ENCODE assay signal across 8 cellular contexts in the genomic region with DNA sequence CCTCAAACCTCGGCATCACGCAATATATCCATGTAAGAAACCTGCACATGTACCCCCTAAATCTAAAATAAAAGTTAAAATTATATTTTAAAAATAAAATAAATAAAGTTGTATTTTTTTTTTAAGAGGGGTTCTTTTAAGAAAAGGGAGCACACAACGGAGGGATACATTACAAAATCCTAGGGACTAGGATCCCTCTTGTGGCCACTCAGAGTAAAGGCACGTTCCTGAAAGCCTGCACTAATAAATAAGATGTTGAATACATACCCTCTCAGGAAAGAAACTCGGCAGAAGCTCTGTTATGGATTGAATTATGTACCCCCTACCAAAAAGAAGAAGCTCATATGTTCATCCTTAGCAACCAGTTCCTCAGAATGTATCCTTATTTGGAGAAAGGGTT. TPM values are rescaled to one million over a fixed set of nuclear protein-coding genes. Genes with fewer than 3 reads are reported as not detected.
DNase-seq lines count a peak whose midpoint lies in the region; ATAC-seq, FAIRE-seq and TF ChIP-seq lines count a peak whose summit lies in the region.

No MANE protein-coding gene starts in this region.

- BruUV-seq in HepG2 (replicated peaks; lab: Mats Ljungman, UMichigan), result no TSS peak

- H3K27me3 ChIP-seq in KMS-11 (ENCODE audit: insufficient read depth, low read depth), result no peaks in the 10 kb centered on the region
- H3K27me3 ChIP-seq in adipocyte (replicated peaks; ENCODE audit: control insufficient read depth, insufficient read depth, low read length), result peaks cover 12% of the 10 kb centered on the region
- H3K27me3 ChIP-seq in HepG2 (ENCODE audit: control insufficient read depth in 1 of 2, insufficient read depth in 2 of 2, low read length in 2 of 2), result no peaks in the 10 kb centered on the region
- H3K27me3 ChIP-seq in effector memory CD4-positive, alpha-beta T cell (replicated peaks; ENCODE audit: control insufficient read depth, insufficient read depth, low read length, poor library complexity, severe bottlenecking), result no peaks in the 10 kb centered on the region

- POLR2A ChIA-PET in HepG2 (lab: Yijun Ruan, JAX), result no interaction called here

- H3K9ac ChIP-seq in KMS-11, result no peak overlapping the region
- no peak overlapping the region for H3K9ac ChIP-seq in adipocyte (ENCODE audit: low read length)
- no peak overlapping the region for H3K9ac ChIP-seq in HepG2 (ENCODE audit: insufficient read depth, low read depth, low read length)

- no peak overlapping the region for H3K4me2 ChIP-seq in KMS-11
- H3K4me2 ChIP-seq in HepG2 (ENCODE audit: low read depth, low read length), result no peak overlapping the region

- H3K9me3 ChIP-seq in adipocyte (ENCODE audit: control insufficient read depth, low read length) (no peaks in the 10 kb centered on the region), HepG2 (ENCODE audit: low read length) (no peaks in the 10 kb centered on the region)
- no peaks in the 10 kb centered on the region for H3K9me3 ChIP-seq in effector memory CD4-positive, alpha-beta T cell (ENCODE audit: control insufficient read depth, low read length)

- H3K36me3 ChIP-seq in KMS-11 (ENCODE audit: insufficient read depth), result no peaks in the 10 kb centered on the region
- H3K36me3 ChIP-seq in adipocyte (ENCODE audit: control insufficient read depth, insufficient read depth, low read length, severe bottlenecking), result no peaks in the 10 kb centered on the region
- H3K36me3 ChIP-seq in HepG2 (replicated peaks in 1 of 2; ENCODE audit: control insufficient read depth in 1 of 2, insufficient read depth in 2 of 2, low read length in 2 of 2), result no peaks in the 10 kb centered on the region
- no peaks in the 10 kb centered on the region for H3K36me3 ChIP-seq in effector memory CD4-positive, alpha-beta T cell (ENCODE audit: control insufficient read depth, insufficient read depth, low read length)

- TF ChIP-seq EP300 in HepG2 (IDR thresholded peaks at IDR 0.05; ENCODE audit: low read depth in 2 of 2, low read length in 2 of 2) (no peak), HepG2 (CRISPR knock-in tag; IDR thresholded peaks at IDR 0.05; ENCODE audit: borderline replicate concordance) (no peak)

- peak; percentile 19 for DNase-seq in AG10803 (ENCODE audit: low read depth)
- DNase-seq in GM13976 (ENCODE audit: low spot score), result peak; percentile 33
- DNase-seq in adipocyte (ENCODE audit: low read depth), result peak; percentile 50
- peak; percentile 0 for DNase-seq in HepG2 (ENCODE audit: low spot score)
- no peak for DNase-seq in effector memory CD4-positive, alpha-beta T cell
- DNase-seq in OCI-M2 (lab: John Stamatoyannopoulos, UW; ENCODE audit: unreplicated experiment), result no peak

- no peak overlapping the region for H2AFZ ChIP-seq in KMS-11 (ENCODE audit: low read depth)
- no peak overlapping the region for H2AFZ ChIP-seq in HepG2 (ENCODE audit: low read length)

- CTCF ChIA-PET in HepG2 (lab: Yijun Ruan, JAX; ENCODE audit: low intra/inter-chr PET ratio, low total read pairs), result no interaction called here

- intact Hi-C loops in HepG2 (cut with micrococcal nuclease; ENCODE audit: unreplicated experiment), result loop anchor here (5.0 kb wide), 1 partner anchor 304 kb away; no protein-coding TSS in a partner anchor

- H3K4me3 ChIP-seq in AG10803 (ENCODE audit: low read length), result no peak overlapping the region
- no peak overlapping the region for H3K4me3 ChIP-seq in KMS-11 (IDR thresholded peaks at IDR 0.05; ENCODE audit: insufficient read depth, low read depth, low read length)
- H3K4me3 ChIP-seq in adipocyte (ENCODE audit: low read length), result no peak overlapping the region
- no peak overlapping the region for H3K4me3 ChIP-seq in HepG2 (replicated peaks in 1 of 3; ENCODE audit: insufficient read depth in 1 of 3, low read depth in 2 of 3, low read length in 3 of 3)
- no peak overlapping the region for H3K4me3 ChIP-seq in effector memory CD4-positive, alpha-beta T cell (ENCODE audit: insufficient read depth, low read depth, low read length, poor library complexity, severe bottlenecking)

- no peaks in the 10 kb centered on the region for H4K20me1 ChIP-seq in KMS-11 (ENCODE audit: insufficient read depth)
- no peaks in the 10 kb centered on the region for H4K20me1 ChIP-seq in HepG2 (ENCODE audit: insufficient read depth, low read length)

- TF ChIP-seq CTCF in AG10803 (conservative IDR thresholded peaks at IDR 0.05; ENCODE audit: low read length), result peak; percentile 66
- no peak for TF ChIP-seq CTCF in GM13976 (IDR thresholded peaks at IDR 0.05; ENCODE audit: borderline replicate concordance, control extremely low read depth, extremely low read depth, insufficient read depth, missing control alignments)
- peak; percentile 49 for TF ChIP-seq CTCF in KMS-11 (conservative IDR thresholded peaks at IDR 0.05; ENCODE audit: low read depth, low read length)
- peak; percentile 29; the same call in 1 of the 2 replicates for TF ChIP-seq CTCF in HepG2 (CRISPR knock-in tag; IDR thresholded peaks at IDR 0.05)

- WGBS in HepG2 (ENCODE audit: low lambda C conversion rate), result 40% methylated on average over 5 of the region's 5 CpGs

- no peaks in the 10 kb centered on the region for H3K4me1 ChIP-seq in KMS-11 (ENCODE audit: low read depth, poor library complexity, severe bottlenecking)
- no peaks in the 10 kb centered on the region for H3K4me1 ChIP-seq in adipocyte (ENCODE audit: control insufficient read depth, insufficient read depth, low read length)
- H3K4me1 ChIP-seq in HepG2 (ENCODE audit: insufficient read depth, low read length), result no peaks in the 10 kb centered on the region
- H3K4me1 ChIP-seq in effector memory CD4-positive, alpha-beta T cell (ENCODE audit: control insufficient read depth, insufficient read depth, low read length, poor library complexity, severe bottlenecking), result no peaks in the 10 kb centered on the region

- no peaks in the 10 kb centered on the region for H3K79me2 ChIP-seq in KMS-11 (ENCODE audit: insufficient read depth, low read depth)
- H3K79me2 ChIP-seq in HepG2 (ENCODE audit: insufficient read depth, low read length), result no peaks in the 10 kb centered on the region

- in situ Hi-C loops in GM13976 (cut with MboI; ENCODE audit: low sequenced_read_pairs, unreplicated experiment), result no loop called here
- in situ Hi-C loops in HepG2 (cut with HindIII; ENCODE audit: extremely low pct_ligation_motif_present, low pct_unique_long_range_greater_than_20kb), result no loop called here

- TF ChIP-seq POLR2A in HepG2 (IDR thresholded peaks at IDR 0.05; ENCODE audit: insufficient read depth in 1 of 2, low read depth in 2 of 2, low read length in 2 of 2), result no peak

- FAIRE-seq in HepG2 (lab: Jason Lieb, UNC), result peak; percentile 12

- ATAC-seq in HepG2 (no peak), GM19455 (IDR thresholded peaks at IDR 0.05; ENCODE audit: unreplicated experiment) (no peak)

- no peak overlapping the region for H3K27ac ChIP-seq in KMS-11
- H3K27ac ChIP-seq in HepG2 (ENCODE audit: extremely low read length, insufficient read depth, low read length), result no peak overlapping the region
- H3K27ac ChIP-seq in effector memory CD4-positive, alpha-beta T cell (ENCODE audit: insufficient read depth, low read length, poor library complexity, severe bottlenecking), result no peak overlapping the region

- TF ChIP-seq RAD21 in HepG2 (CRISPR knock-in tag; IDR thresholded peaks at IDR 0.05), result no peak

TF ChIP-seq in HepG2, 621 proteins besides CTCF, POLR2A, EP300 and RAD21:
- TF ChIP-seq STAG1 (CRISPR knock-in tag; IDR thresholded peaks at IDR 0.05) (peak; percentile 15; the same call in 1 of the 2 replicates), KAT2B (IDR thresholded peaks at IDR 0.05; ENCODE audit: borderline replicate concordance, low read depth, low read length) (no peak)

RNA-seq across cellular contexts. Expression of a gene that starts 50.9 kb away (rescaled TPM):
- total RNA-seq in HepG2 (2016; rRNA removed; fragmentation: Illumina TruSeq; extraction: Trizol), result 126 and 252 TPM in 2 replicates
- total RNA-seq in HepG2 (2016; cell fraction: cytosol; rRNA removed; fragmentation: Illumina TruSeq; extraction: Trizol; ENCODE audit: low read depth), result 80.2 and 96.8 TPM in 2 replicates
- total RNA-seq in HepG2 (2016; cell fraction: insoluble cytoplasmic fraction; rRNA removed; fragmentation: Illumina TruSeq; extraction: Trizol), result 133 and 245 TPM in 2 replicates
- total RNA-seq in HepG2 (2016; cell fraction: membrane; rRNA removed; fragmentation: Illumina TruSeq; extraction: Trizol), result 71.1 and 80.7 TPM in 2 replicates
- 187 and 206 TPM in 2 replicates for total RNA-seq in HepG2 (2016; cell fraction: nucleus; rRNA removed; fragmentation: Illumina TruSeq; extraction: Trizol)
- 168 and 217 TPM in 2 replicates for polyA plus RNA-seq in HepG2 (2011; rRNA removed)
- 156 and 166 TPM in 2 replicates for polyA plus RNA-seq in HepG2 (2011; cell fraction: cytosol; rRNA removed)
- polyA plus RNA-seq in HepG2 (2011; cell fraction: nucleus; rRNA removed), result 51.4 and 57.1 TPM in 2 replicates
- 160 and 170 TPM in 2 replicates for polyA plus RNA-seq in HepG2 (2012)
- 60.5 and 84.4 TPM in 2 replicates for polyA plus RNA-seq in HepG2 (2016; cell fraction: cytosol; fragmentation: Illumina TruSeq; extraction: Trizol; ENCODE audit: low read depth)
- 104 and 118 TPM in 2 replicates for polyA plus RNA-seq in HepG2 (2016; cell fraction: insoluble cytoplasmic fraction; fragmentation: Illumina TruSeq; extraction: Trizol; ENCODE audit: low read depth)
- 49.4 and 56.4 TPM in 2 replicates for polyA plus RNA-seq in HepG2 (2016; cell fraction: membrane; fragmentation: Illumina TruSeq; extraction: Trizol; ENCODE audit: low read depth)
- 221 and 248 TPM in 2 replicates for polyA plus RNA-seq in HepG2 (2016; cell fraction: nucleus; fragmentation: Illumina TruSeq; extraction: Trizol; ENCODE audit: insufficient read depth, low read depth)
- polyA minus RNA-seq in HepG2 (2011; rRNA and poly(A)+ RNA removed; ENCODE audit: low replicate concordance), result 46.3 and 52.4 TPM in 2 replicates
- 40.9 and 52.5 TPM in 2 replicates for polyA minus RNA-seq in HepG2 (2011; cell fraction: cytosol; rRNA and poly(A)+ RNA removed)
- polyA minus RNA-seq in HepG2 (2011; cell fraction: nucleus; rRNA and poly(A)+ RNA removed), result 17.8 and 25.6 TPM in 2 replicates

Comparison
In these comparisons a context has a peak if more than half of its experiments do, and no peak if none do; other contexts are left out.
1. DNase-seq: peak in AG10803 (single experiment), GM13976 (single experiment), adipocyte (single experiment) and HepG2 (single experiment); none in effector memory CD4-positive, alpha-beta T cell (0 of 3) and OCI-M2 (single experiment).